26 cellular contexts compared by ENCODE assay signal in the genomic region with DNA sequence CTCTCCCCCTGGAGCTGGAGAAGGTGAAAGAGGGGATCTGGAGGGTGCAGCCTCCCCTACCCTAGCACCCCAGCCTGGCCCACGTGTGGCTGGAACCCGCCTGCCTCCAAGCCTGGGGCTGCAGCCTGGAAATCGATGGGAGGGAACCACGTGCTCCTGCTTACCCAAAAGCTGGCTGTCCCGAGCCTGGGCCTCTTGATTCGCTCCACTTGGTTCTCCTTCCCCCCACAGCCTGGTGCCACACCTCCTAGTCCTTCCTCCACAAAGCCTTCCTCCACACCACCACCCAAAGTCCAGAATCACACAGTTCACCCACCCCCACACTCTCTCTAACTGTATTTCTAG. TPM values are rescaled to one million over a fixed set of nuclear protein-coding genes. Genes with fewer than 3 reads are reported as not detected.
A peak's percentile ranks its signal among the peaks of the same experiment; 100 is the strongest.
DNase-seq lines count a peak whose midpoint lies in the region; ATAC-seq, FAIRE-seq and TF ChIP-seq lines count a peak whose summit lies in the region.
"Had no signal": no experiment of that assay in that cellular context is flagged by ENCODE, and none has a peak within 500 bp of the region (broad histone marks: within the 10 kb centered on the region; RNA-seq: fewer than 3 reads in every experiment).

No MANE protein-coding gene starts in this region.

- H3K27ac ChIP-seq in HepG2 (ENCODE audit: extremely low read length, insufficient read depth, low read length) (no peak overlapping the region), right lobe of liver (no peak overlapping the region), K562 (ENCODE audit: extremely low read depth, low read depth, low read length) (no peak overlapping the region), neural progenitor cell (no peak overlapping the region), RWPE1 (no peak overlapping the region)
- H3K27ac ChIP-seq: C4-2B, KMS-11, SJSA1 had no signal

- H3K9me3 ChIP-seq in HepG2 (ENCODE audit: low read length) (no peaks in the 10 kb centered on the region), right lobe of liver (no peaks in the 10 kb centered on the region), K562 (replicated peaks; ENCODE audit: control insufficient read depth, insufficient read depth, low read depth, low read length) (no peaks in the 10 kb centered on the region), neural progenitor cell (ENCODE audit: low read depth) (no peaks in the 10 kb centered on the region)
- H3K9me3 ChIP-seq: Caco-2, HAP-1, SJSA1 had no signal

- TF ChIP-seq CTCF in HepG2 (CRISPR knock-in tag; IDR thresholded peaks at IDR 0.05) (no peak), right lobe of liver (IDR thresholded peaks at IDR 0.05) (no peak), K562 (IDR thresholded peaks at IDR 0.05 in 2 of 3, conservative IDR thresholded peaks at IDR 0.05 in 1 of 3; ENCODE audit: insufficient read depth in 2 of 3, low read depth in 1 of 3, low read length in 3 of 3) (no peak), neural progenitor cell (IDR thresholded peaks at IDR 0.05) (no peak), RWPE1 (conservative IDR thresholded peaks at IDR 0.05; ENCODE audit: low read depth) (no peak)

- no peak overlapping the region for H2AFZ ChIP-seq in HepG2 (ENCODE audit: low read length)
- 0 out of 2 replicates have a peak overlapping the region, but pooled peaks have one; percentile 45 for H2AFZ ChIP-seq in K562 (ENCODE audit: low read depth, low read length)
- H2AFZ ChIP-seq in neural progenitor cell (replicated peaks) = no peak overlapping the region
- H2AFZ ChIP-seq: GM23338 had no signal

- H3K9me3 Mint-ChIP-seq in neural progenitor cell = no peaks in the 10 kb centered on the region
- H3K9me3 Mint-ChIP-seq: CD8-positive, alpha-beta T cell; GM23338 had no signal

- H3K27me3 ChIP-seq in HepG2 (ENCODE audit: control insufficient read depth in 1 of 2, insufficient read depth in 2 of 2, low read length in 2 of 2) (peaks cover 0 to 21% of the 10 kb centered on the region in 2 experiments; a peak in 2 of 5 replicates), right lobe of liver (no peaks in the 10 kb centered on the region), K562 (ENCODE audit: control insufficient read depth in 2 of 2, insufficient read depth in 2 of 2, low read length in 2 of 2) (peaks cover 0 to 6% of the 10 kb centered on the region in 2 experiments; a peak in 1 of 5 replicates), neural progenitor cell (no peaks in the 10 kb centered on the region)
- H3K27me3 ChIP-seq: SJSA1 had no signal

- ATAC-seq in HepG2 (peak; percentile 8; the same call in 1 of the 3 replicates), right lobe of liver (no peak), K562 (no peak)
- ATAC-seq: CD8-positive, alpha-beta T cell; GM23338 had no signal

- TF ChIP-seq EP300 in HepG2 (IDR thresholded peaks at IDR 0.05; ENCODE audit: low read depth in 2 of 2, low read length in 2 of 2) (no peak), HepG2 (CRISPR knock-in tag; IDR thresholded peaks at IDR 0.05; ENCODE audit: borderline replicate concordance) (no peak), K562 (IDR thresholded peaks at IDR 0.05; ENCODE audit: low read length) (no peak)

- DNase-seq in HepG2 (ENCODE audit: low spot score) (no peak), right lobe of liver (no peak), K562 (ENCODE audit: extremely low read depth in 1 of 4, low spot score in 3 of 4) (no peak), neural progenitor cell (ENCODE audit: low spot score) (no peak), iPS-NIHi11 (ENCODE audit: low spot score) (no peak), UCSD-AML1 (lab: John Stamatoyannopoulos, UW; ENCODE audit: unreplicated experiment) (no peak), RWPE1 (ENCODE audit: low spot score) (no peak)
- DNase-seq: AML-193; Caco-2; CD8-positive, alpha-beta T cell; IMR-90; NCI-H1092; NCI-H146; NCI-H1930; NCI-H2107; NCI-H748 treated with DMSO at 0.1 percent for 48 hours; Right ventricle myocardium superior had no signal

- H3K4me1 ChIP-seq in HepG2 (ENCODE audit: insufficient read depth, low read length) = peaks cover 20% of the 10 kb centered on the region
- H3K4me1 ChIP-seq in right lobe of liver = no peaks in the 10 kb centered on the region
- H3K4me1 ChIP-seq in K562 (replicated peaks in 1 of 2; ENCODE audit: control insufficient read depth in 2 of 2, insufficient read depth in 2 of 2, low read length in 2 of 2) = peaks cover 0 to 8% of the 10 kb centered on the region in 2 experiments; a peak in 2 of 5 replicates
- H3K4me1 ChIP-seq in neural progenitor cell = peaks cover 14% of the 10 kb centered on the region
- H3K4me1 ChIP-seq: Caco-2, HAP-1, SJSA1 had no signal

- TF ChIP-seq RAD21 in HepG2 (CRISPR knock-in tag; IDR thresholded peaks at IDR 0.05) = no peak
- TF ChIP-seq RAD21 in K562 (CRISPR knock-in tag; conservative IDR thresholded peaks at IDR 0.05 in 1 of 2, IDR thresholded peaks at IDR 0.05 in 1 of 2) = no peak

- H3K9ac ChIP-seq in HepG2 (ENCODE audit: insufficient read depth, low read depth, low read length) = no peak overlapping the region
- peak overlapping the region in 1 of 2 experiments; percentile 60; a peak in 2 of 4 replicates for H3K9ac ChIP-seq in K562 (ENCODE audit: insufficient read depth in 1 of 2, low read depth in 2 of 2, low read length in 2 of 2)
- no peak overlapping the region for H3K9ac ChIP-seq in neural progenitor cell
- H3K9ac ChIP-seq: KMS-11 had no signal

- no peak for TF ChIP-seq POLR2A in HepG2 (IDR thresholded peaks at IDR 0.05; ENCODE audit: insufficient read depth in 1 of 2, low read depth in 2 of 2, low read length in 2 of 2)
- TF ChIP-seq POLR2A in right lobe of liver (IDR thresholded peaks at IDR 0.05) = no peak
- TF ChIP-seq POLR2A in K562 (conservative IDR thresholded peaks at IDR 0.05) = no peak

- H3F3A ChIP-seq in neural progenitor cell (ENCODE audit: low read depth) = no peaks in the 10 kb centered on the region

- H3K27ac Mint-ChIP-seq in neural progenitor cell = peak overlapping the region; percentile 83
- H3K27ac Mint-ChIP-seq: CD8-positive, alpha-beta T cell; GM23338 had no signal

- intact Hi-C loops in HepG2 (cut with micrococcal nuclease; ENCODE audit: unreplicated experiment) (no loop called here), right lobe of liver (cut with DNase I) (no loop called here), K562 (cut with micrococcal nuclease) (loop anchor here (10.0 kb wide), 1 partner anchor 525 kb away; no protein-coding TSS in a partner anchor)

- H3K4me3 ChIP-seq in HepG2 (replicated peaks in 1 of 3; ENCODE audit: insufficient read depth in 1 of 3, low read depth in 2 of 3, low read length in 3 of 3) (no peak overlapping the region), right lobe of liver (no peak overlapping the region), K562 (no peak overlapping the region), neural progenitor cell (no peak overlapping the region)
- H3K4me3 ChIP-seq: GM23338, HAP-1, SJSA1 had no signal

- no peak for FAIRE-seq in HepG2 (lab: Jason Lieb, UNC)
- FAIRE-seq in K562 (lab: Jason Lieb, UNC) = no peak
- FAIRE-seq: A204.1, G401.6, HTR-8/SVneo, RCC 7860 had no signal

- WGBS in HepG2 (ENCODE audit: low lambda C conversion rate) = 8% methylated on average over 6 of the region's 6 CpGs
- 94% methylated on average over 3 of the region's 6 CpGs for WGBS in right lobe of liver (ENCODE audit: insufficient coverage, low coverage, low lambda C conversion rate, missing lambda C conversion rate)
- 14% methylated on average over 6 of the region's 6 CpGs for WGBS in K562 (ENCODE audit: insufficient coverage, low coverage, missing lambda C conversion rate)

- H3K4me1 Mint-ChIP-seq in neural progenitor cell = peaks cover 23% of the 10 kb centered on the region

- H3K27me3 Mint-ChIP-seq in neural progenitor cell (ENCODE audit: insufficient read depth, low read depth) = peaks cover 3% of the 10 kb centered on the region

- H3K79me2 ChIP-seq in HepG2 (ENCODE audit: insufficient read depth, low read length) (no peaks in the 10 kb centered on the region), K562 (ENCODE audit: control insufficient read depth, insufficient read depth, low read length) (no peaks in the 10 kb centered on the region), neural progenitor cell (ENCODE audit: low read depth) (no peaks in the 10 kb centered on the region)

- no peak overlapping the region for H3K4me3 Mint-ChIP-seq in neural progenitor cell
- H3K4me3 Mint-ChIP-seq: CD8-positive, alpha-beta T cell; GM23338 had no signal

- POLR2A ChIA-PET in HepG2 (lab: Yijun Ruan, JAX) = interaction anchor here (1.2 kb wide), 1 partner anchor 29 kb away, joined by 3 read pairs; a partner anchor contains a TSS
- POLR2A ChIA-PET in K562 (lab: Yijun Ruan, JAX) = interaction anchor here (0.6 to 1.5 kb wide), 4 partner anchors 9 to 627 kb away, joined by 3 to 4 read pairs (median 4); no protein-coding TSS in a partner anchor
- POLR2A ChIA-PET in RWPE1 (lab: Yijun Ruan, JAX; ENCODE audit: low non-redundant PET) = no interaction called here

- H4K20me1 ChIP-seq in HepG2 (ENCODE audit: insufficient read depth, low read length) (no peaks in the 10 kb centered on the region), K562 (replicated peaks; ENCODE audit: control insufficient read depth, insufficient read depth, low read length) (no peaks in the 10 kb centered on the region), neural progenitor cell (ENCODE audit: low read depth) (no peaks in the 10 kb centered on the region)

- no TSS peak for BruUV-seq in HepG2 (replicated peaks; lab: Mats Ljungman, UMichigan)
- no TSS peak for BruUV-seq in K562 (replicated peaks; lab: Mats Ljungman, UMichigan)

- H3K36me3 Mint-ChIP-seq in neural progenitor cell = no peaks in the 10 kb centered on the region
- H3K36me3 Mint-ChIP-seq: CD8-positive, alpha-beta T cell had no signal

- in situ Hi-C loops in HepG2 (cut with HindIII; ENCODE audit: extremely low pct_ligation_motif_present, low pct_unique_long_range_greater_than_20kb) (no loop called here), K562 (cut with MboI) (loop anchor here (10.0 kb wide), 1 partner anchor 205 kb away; no protein-coding TSS in a partner anchor)

- no peaks in the 10 kb centered on the region for H3K9me1 ChIP-seq in K562 (ENCODE audit: control insufficient read depth, insufficient read depth, low read length)

- CTCF ChIA-PET in HepG2 (lab: Yijun Ruan, JAX; ENCODE audit: low intra/inter-chr PET ratio, low total read pairs) (no interaction called here), K562 (lab: Yijun Ruan, JAX; ENCODE audit: low intra/inter-chr PET ratio) (no interaction called here), RWPE1 (lab: Yijun Ruan, JAX) (no interaction called here)

- H3K4me2 ChIP-seq in HepG2 (ENCODE audit: low read depth, low read length) (peak overlapping the region; percentile 8; the same call in 1 of the 2 replicates), K562 (ENCODE audit: insufficient read depth, low read length) (no peak overlapping the region), neural progenitor cell (no peak overlapping the region)
- H3K4me2 ChIP-seq: GM23338, KMS-11 had no signal

- H3K36me3 ChIP-seq in HepG2 (replicated peaks in 1 of 2; ENCODE audit: control insufficient read depth in 1 of 2, insufficient read depth in 2 of 2, low read length in 2 of 2) = no peaks in the 10 kb centered on the region
- no peaks in the 10 kb centered on the region for H3K36me3 ChIP-seq in right lobe of liver
- no peaks in the 10 kb centered on the region for H3K36me3 ChIP-seq in K562 (ENCODE audit: control insufficient read depth, insufficient read depth, low read length)
- H3K36me3 ChIP-seq in neural progenitor cell = no peaks in the 10 kb centered on the region
- H3K36me3 ChIP-seq: HAP-1, SJSA1 had no signal

RNA-seq across cellular contexts. Expression of a gene that starts 29.3 kb away (rescaled TPM):
- total RNA-seq in HepG2 (2016; rRNA removed; fragmentation: Illumina TruSeq; extraction: Trizol) (87.4 and 103 TPM in 2 replicates), right lobe of liver (10 to 100 TPM in 5 of 6 experiments, 1 to 10 TPM in 1; 7.8 to 38.7 (median 18.1) TPM), K562 (2014; rRNA removed) (75.5 and 77.8 TPM in 2 replicates), K562 (2014; rRNA removed; fragmentation: Illumina TruSeq; extraction: Trizol) (66.2 and 69.2 TPM in 2 replicates), K562 (2015; rRNA removed; fragmentation: Illumina TruSeq; extraction: Trizol) (79.1 and 90.5 TPM in 2 replicates), K562 (2021) (55.2 and 56.5 TPM in 2 replicates), neural progenitor cell (ENCODE audit: low replicate concordance) (93.6 and 93.8 TPM in 2 replicates)
- total RNA-seq in HepG2 (2016; cell fraction: cytosol; rRNA removed; fragmentation: Illumina TruSeq; extraction: Trizol; ENCODE audit: low read depth) = 20.4 and 23.7 TPM in 2 replicates
- 90.5 and 106 TPM in 2 replicates for total RNA-seq in HepG2 (2016; cell fraction: insoluble cytoplasmic fraction; rRNA removed; fragmentation: Illumina TruSeq; extraction: Trizol)
- total RNA-seq in HepG2 (2016; cell fraction: membrane; rRNA removed; fragmentation: Illumina TruSeq; extraction: Trizol) = 20.9 and 22.6 TPM in 2 replicates
- total RNA-seq in HepG2 (2016; cell fraction: nucleus; rRNA removed; fragmentation: Illumina TruSeq; extraction: Trizol) = 54.6 and 63.8 TPM in 2 replicates
- polyA plus RNA-seq in HepG2 (2011; rRNA removed) (62.3 and 73.1 TPM in 2 replicates), K562 (2011; rRNA removed) (75.3 and 76.3 TPM in 2 replicates), K562 (2014; fragmentation: Illumina TruSeq; extraction: Trizol) (74.4 and 79.1 TPM in 2 replicates), K562 (2014; fragmentation: Nextera tagmentation; extraction: Ambion mirVana) (10 to 100 TPM; 20.5 to 30.4 TPM), K562 (2014; rRNA removed) (84.5 and 90.0 TPM in 2 replicates)
- 55.6 and 61.8 TPM in 2 replicates for polyA plus RNA-seq in HepG2 (2011; cell fraction: cytosol; rRNA removed)
- 43.8 and 64.6 TPM in 2 replicates for polyA plus RNA-seq in HepG2 (2011; cell fraction: nucleus; rRNA removed)
- 38.8 and 48.5 TPM in 2 replicates for polyA plus RNA-seq in HepG2 (2012)
- polyA plus RNA-seq in HepG2 (2016; cell fraction: cytosol; fragmentation: Illumina TruSeq; extraction: Trizol; ENCODE audit: low read depth) = 8.6 and 8.9 TPM in 2 replicates
- 99.6 and 104 TPM in 2 replicates for polyA plus RNA-seq in HepG2 (2016; cell fraction: insoluble cytoplasmic fraction; fragmentation: Illumina TruSeq; extraction: Trizol; ENCODE audit: low read depth)
- 10.4 and 12.5 TPM in 2 replicates for polyA plus RNA-seq in HepG2 (2016; cell fraction: membrane; fragmentation: Illumina TruSeq; extraction: Trizol; ENCODE audit: low read depth)
- polyA plus RNA-seq in HepG2 (2016; cell fraction: nucleus; fragmentation: Illumina TruSeq; extraction: Trizol; ENCODE audit: insufficient read depth, low read depth) = 91.7 and 107 TPM in 2 replicates
- 62.6 and 62.7 TPM in 2 replicates for polyA minus RNA-seq in HepG2 (2011; rRNA and poly(A)+ RNA removed; ENCODE audit: low replicate concordance)
- polyA minus RNA-seq in HepG2 (2011; cell fraction: cytosol; rRNA and poly(A)+ RNA removed) = 32.8 and 51.6 TPM in 2 replicates
- polyA minus RNA-seq in HepG2 (2011; cell fraction: nucleus; rRNA and poly(A)+ RNA removed) = 30.4 and 37.3 TPM in 2 replicates
- 60.4 and 84.1 TPM in 2 replicates for total RNA-seq in K562 (2011; cell fraction: chromatin; rRNA removed; ENCODE audit: low replicate concordance)
- 47.2 and 54.3 TPM in 2 replicates for total RNA-seq in K562 (2011; cell fraction: nucleolus; rRNA removed)
- 53.7 and 61.0 TPM in 2 replicates for total RNA-seq in K562 (2011; cell fraction: nucleoplasm; rRNA removed)
- polyA plus RNA-seq in K562 (2011; cell fraction: cytosol; rRNA removed) = 80.3 and 88.1 TPM in 2 replicates
- 73.5 and 86.5 TPM in 2 replicates for polyA plus RNA-seq in K562 (2011; cell fraction: nucleus; rRNA removed)
- 58.5 and 70.9 TPM in 2 replicates for polyA plus RNA-seq in K562 (2012)
- polyA minus RNA-seq in K562 (2011; rRNA and poly(A)+ RNA removed) = 68.0 and 92.8 TPM in 2 replicates
- polyA minus RNA-seq in K562 (2011; cell fraction: cytosol; rRNA and poly(A)+ RNA removed) = 50.4 and 54.9 TPM in 2 replicates
- polyA minus RNA-seq in K562 (2011; cell fraction: nucleus; rRNA and poly(A)+ RNA removed) = 23.3 and 44.5 TPM in 2 replicates
